ENCODE assay signal across 1 cellular context in the genomic region with DNA sequence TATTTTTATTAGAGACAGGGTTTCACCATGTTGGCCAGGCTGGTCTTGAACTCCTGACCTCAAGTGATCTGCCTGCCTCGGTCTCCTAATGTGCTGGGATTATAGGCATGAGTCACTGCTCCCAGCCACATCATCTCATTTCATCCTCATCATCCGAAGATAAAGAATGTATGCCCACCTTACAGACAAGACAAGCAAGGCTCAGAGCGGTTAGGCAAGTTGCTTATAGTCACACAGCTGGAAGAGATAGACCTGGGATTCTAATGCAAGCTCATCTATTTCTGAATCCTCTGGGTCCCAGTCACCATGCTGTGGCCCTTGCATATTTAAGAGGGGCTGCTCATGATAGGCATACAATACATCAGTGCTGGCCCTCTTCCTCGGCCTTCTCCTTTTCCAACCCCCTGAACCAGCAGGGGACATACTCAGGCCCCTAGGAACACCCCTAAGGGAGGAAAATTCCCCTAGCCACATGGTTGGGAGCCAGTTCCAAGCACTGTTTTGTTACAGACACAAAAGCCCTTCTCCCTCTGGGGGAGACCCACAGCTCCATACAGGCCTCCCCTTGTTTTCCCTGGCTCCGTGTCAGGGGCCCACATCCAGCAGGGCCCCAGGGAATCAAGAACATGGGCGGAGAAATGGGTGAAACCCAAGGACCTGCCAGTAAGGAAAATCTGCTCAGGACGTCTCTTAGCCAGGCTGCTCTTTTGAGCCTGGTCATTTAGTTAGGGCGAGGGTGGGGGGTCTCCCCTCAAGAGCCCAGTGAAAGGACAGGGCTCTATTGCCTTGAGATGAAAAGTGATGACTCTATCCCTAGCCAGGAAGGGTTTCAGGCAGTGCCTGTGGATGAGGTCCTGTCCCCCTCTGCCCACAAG.
TF ChIP-seq lines count a peak whose summit lies in the region.

No MANE protein-coding gene starts in this region.

TF ChIP-seq in HepG2, 621 proteins besides CTCF, POLR2A, EP300 and RAD21:
- TF ChIP-seq ZNF768 (CRISPR knock-in tag; IDR thresholded peaks at IDR 0.05) (peak; percentile 65; the same call in 1 of the 2 replicates), KLF12 (CRISPR knock-in tag; IDR thresholded peaks at IDR 0.05; ENCODE audit: borderline replicate concordance) (no peak)
